Comparison of ENCODE assay signal across 25 cellular contexts in genomic region chrX:39832211-39832610, GRCh38.
"Had no signal": no experiment of that assay in that cellular context is flagged by ENCODE, and none has a peak within 500 bp of the region (broad histone marks: within the 10 kb centered on the region; RNA-seq: fewer than 3 reads in every experiment).

No MANE protein-coding gene starts in this region.

- H2AFZ ChIP-seq: hepatocyte had no signal

- H3K4me2 ChIP-seq: hepatocyte, smooth muscle cell had no signal

- DNase-seq: heart right ventricle; islet precursor cell; left ventricle myocardium inferior; naive B cell; natural killer cell; nephron progenitor cell; occipital lobe; right lobe of liver; stimulated activated CD4-positive, alpha-beta T cell treated with anti-CD3 and anti-CD28 coated beads, Interleukin-1b, Interleukin-23, amount 100 ng/mL, for 48 hours; stimulated activated CD4-positive, alpha-beta T cell treated with anti-CD3 and anti-CD28 coated beads, Interleukin-2, amount 100 ng/mL, for 48 hours; stimulated activated CD4-positive, alpha-beta T cell treated with anti-CD3 and anti-CD28 coated beads, Interleukin-4, amount 100 ng/mL, for 4 hours; stimulated activated CD8-positive, alpha-beta memory T cell treated with anti-CD3 and anti-CD28 coated beads, Interleukin-4, amount 100 ng/mL, for 48 hours; stimulated activated naive CD4-positive, alpha-beta T cell treated with Interleukin-2 at 50 U/mL for 16 hours; stimulated activated naive CD8-positive, alpha-beta T cell treated with anti-CD3 and anti-CD28 coated beads, Interleukin-15, amount 100 ng/mL, for 72 hours; substantia nigra; transverse colon; upper lobe of left lung had no signal

- H3K36me3 Mint-ChIP-seq: memory B cell; naive B cell; natural killer cell; stimulated activated memory B cell treated with anti-CD40 and anti-IgM and Interleukin-4, amounts not matched to agents 10 μg/mL and 1 μg/mL and 100 μg/mL, for 72 hours had no signal

- H3K9me3 Mint-ChIP-seq: memory B cell; natural killer cell; stimulated activated memory B cell treated with anti-CD40 and anti-IgM and Interleukin-4, amounts not matched to agents 10 μg/mL and 1 μg/mL and 100 μg/mL, for 72 hours; stimulated activated naive CD8-positive, alpha-beta T cell treated with anti-CD3 and anti-CD28 coated beads, Interleukin-15, amount 100 ng/mL, for 72 hours had no signal

- H3K4me1 ChIP-seq: heart right ventricle, left ventricle myocardium inferior, right atrium auricular region, transverse colon, upper lobe of left lung, vagina had no signal

- H3K4me3 ChIP-seq: heart right ventricle, hepatocyte, left ventricle myocardium inferior, right atrium auricular region, right lobe of liver, smooth muscle cell, transverse colon, upper lobe of left lung, vagina had no signal

- ATAC-seq: heart right ventricle; natural killer cell; right lobe of liver; stimulated activated memory B cell treated with anti-CD40 and anti-IgM and Interleukin-4, amounts not matched to agents 10 μg/mL and 1 μg/mL and 100 μg/mL, for 72 hours; stimulated activated naive CD8-positive, alpha-beta T cell treated with anti-CD3 and anti-CD28 coated beads, Interleukin-15, amount 100 ng/mL, for 72 hours had no signal

- H3K4me3 Mint-ChIP-seq: memory B cell; naive B cell; natural killer cell; nephron progenitor cell; stimulated activated memory B cell treated with anti-CD40 and anti-IgM and Interleukin-4, amounts not matched to agents 10 μg/mL and 1 μg/mL and 100 μg/mL, for 72 hours; stimulated activated naive CD8-positive, alpha-beta T cell treated with anti-CD3 and anti-CD28 coated beads, Interleukin-15, amount 100 ng/mL, for 72 hours had no signal

- H3K27ac ChIP-seq: heart right ventricle, hepatocyte, left ventricle myocardium inferior, neutrophil, right atrium auricular region, right lobe of liver, transverse colon, upper lobe of left lung, vagina had no signal

- H3K27me3 ChIP-seq: hepatocyte, neutrophil, right atrium auricular region, right lobe of liver, transverse colon, upper lobe of left lung, vagina had no signal

- H3K27me3 Mint-ChIP-seq: progenitor cell of endocrine pancreas; stimulated activated naive CD8-positive, alpha-beta T cell treated with anti-CD3 and anti-CD28 coated beads, Interleukin-15, amount 100 ng/mL, for 72 hours had no signal

- H3K36me3 ChIP-seq: heart right ventricle, left ventricle myocardium inferior, neutrophil, right atrium auricular region, right lobe of liver, transverse colon, upper lobe of left lung, vagina had no signal

- H3K27ac Mint-ChIP-seq: memory B cell; naive B cell; natural killer cell; nephron progenitor cell; progenitor cell of endocrine pancreas; stimulated activated memory B cell treated with anti-CD40 and anti-IgM and Interleukin-4, amounts not matched to agents 10 μg/mL and 1 μg/mL and 100 μg/mL, for 72 hours; stimulated activated naive CD8-positive, alpha-beta T cell treated with anti-CD3 and anti-CD28 coated beads, Interleukin-15, amount 100 ng/mL, for 72 hours had no signal

- H3K79me2 ChIP-seq: hepatocyte had no signal

- H3K9me3 ChIP-seq: left ventricle myocardium inferior, neutrophil, right atrium auricular region, right lobe of liver, transverse colon, vagina had no signal

- H3K4me1 Mint-ChIP-seq: natural killer cell; stimulated activated naive CD8-positive, alpha-beta T cell treated with anti-CD3 and anti-CD28 coated beads, Interleukin-15, amount 100 ng/mL, for 72 hours had no signal
